Comparison of ENCODE assay signal across 1 cellular context in the genomic region with DNA sequence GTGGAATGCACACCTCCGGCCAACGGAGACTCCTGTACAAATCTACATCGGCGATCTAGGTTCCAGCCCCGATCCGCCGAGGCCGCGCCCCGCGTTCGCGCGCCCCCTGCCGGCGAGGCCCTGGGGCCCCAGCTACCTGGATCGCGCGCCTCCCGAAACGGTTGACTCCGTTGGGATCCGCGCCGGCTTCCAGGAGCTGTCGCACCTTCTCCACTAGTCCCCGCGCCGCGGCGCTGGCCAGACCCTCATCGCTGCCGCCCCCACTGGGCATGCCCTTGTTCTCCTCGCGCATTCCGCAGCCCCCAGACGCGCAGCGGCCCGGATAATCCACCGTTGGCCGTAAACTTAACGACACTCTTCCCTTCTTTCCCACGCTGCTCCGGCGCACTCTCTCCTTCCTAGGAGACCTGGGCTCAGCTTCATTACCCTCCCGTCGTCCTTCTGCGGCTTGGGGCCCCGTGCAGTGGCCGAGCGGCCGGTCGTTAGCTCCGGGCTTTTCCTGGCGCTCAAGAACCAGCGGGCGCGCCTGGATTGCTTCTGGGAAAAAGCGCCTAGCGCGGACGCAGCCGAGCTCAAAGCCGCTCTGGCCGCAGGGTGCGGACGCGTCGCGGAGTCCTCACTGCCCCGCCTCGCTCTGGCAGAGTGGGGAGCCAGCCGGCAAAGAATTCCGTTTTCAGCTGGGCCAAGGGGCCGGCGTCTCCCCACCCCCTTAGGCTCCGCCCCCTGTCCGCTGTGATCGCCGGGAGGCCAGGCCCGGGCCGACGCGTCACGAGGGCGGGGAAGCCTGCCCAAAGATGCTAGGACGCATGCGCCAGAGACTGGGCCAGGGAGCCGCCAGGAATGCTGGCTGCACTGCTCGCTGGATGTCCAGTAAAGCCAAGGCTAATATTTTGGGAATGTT.
A peak's percentile ranks its signal among the peaks of the same experiment; 100 is the strongest.
TF ChIP-seq lines count a peak whose summit lies in the region.

TSS of gene CDKN2B (minus strand) at position 644 of the 901 bp plus-strand sequence. CDS start at position 292, 352 bp downstream.

TF ChIP-seq in HepG2, 621 proteins besides CTCF, POLR2A, EP300 and RAD21 (continued from another document and continues in another):
- TF ChIP-seq HBP1 (CRISPR knock-in tag; IDR thresholded peaks at IDR 0.05; ENCODE audit: low read depth) (peak; percentile 69; the same call in 1 of the 2 replicates), ZNF713 (CRISPR knock-in tag; IDR thresholded peaks at IDR 0.05) (no peak), NONO (IDR thresholded peaks at IDR 0.05) (no peak), NONO (CRISPR knock-in tag; conservative IDR thresholded peaks at IDR 0.05) (peak; percentile 46; the same call in 1 of the 2 replicates), ZNF605 (CRISPR knock-in tag; IDR thresholded peaks at IDR 0.05) (peak; percentile 73; the same call in 1 of the 2 replicates), RBFOX2 (IDR thresholded peaks at IDR 0.05; ENCODE audit: low read depth, low read length) (peak; percentile 76), GTF2F1 (IDR thresholded peaks at IDR 0.05; ENCODE audit: low read length) (no peak), UBTF (CRISPR knock-in tag; IDR thresholded peaks at IDR 0.05) (peak; percentile 76), SRF (IDR thresholded peaks at IDR 0.05; ENCODE audit: low read depth, low read length) (no peak), ZNF441 (CRISPR knock-in tag; IDR thresholded peaks at IDR 0.05; ENCODE audit: borderline replicate concordance) (0 out of 2 replicates have a peak, but pooled peaks have one; percentile 14), NFIB (CRISPR knock-in tag; IDR thresholded peaks at IDR 0.05; ENCODE audit: borderline replicate concordance) (no peak), WIZ (CRISPR knock-in tag; IDR thresholded peaks at IDR 0.05) (no peak), MXD4 (CRISPR knock-in tag; IDR thresholded peaks at IDR 0.05) (0 out of 2 replicates have a peak, but pooled peaks have one; percentile 11), IRX3 (CRISPR knock-in tag; IDR thresholded peaks at IDR 0.05; ENCODE audit: borderline replicate concordance, low read depth) (no peak), EEA1 (CRISPR knock-in tag; IDR thresholded peaks at IDR 0.05; ENCODE audit: borderline replicate concordance) (no peak), NRL (CRISPR knock-in tag; IDR thresholded peaks at IDR 0.05; ENCODE audit: borderline replicate concordance) (peak; percentile 38; the same call in 1 of the 2 replicates), ZNF44 (CRISPR knock-in tag; IDR thresholded peaks at IDR 0.05) (no peak), KAT7 (CRISPR knock-in tag; IDR thresholded peaks at IDR 0.05; ENCODE audit: borderline replicate concordance) (peak; percentile 68; the same call in 1 of the 2 replicates), ARID2 (CRISPR knock-in tag; IDR thresholded peaks at IDR 0.05; ENCODE audit: borderline replicate concordance) (0 out of 2 replicates have a peak, but pooled peaks have one; percentile 44), HMGXB3 (CRISPR knock-in tag; IDR thresholded peaks at IDR 0.05; ENCODE audit: borderline replicate concordance) (no peak), CEBPG (CRISPR knock-in tag; IDR thresholded peaks at IDR 0.05) (0 out of 2 replicates have a peak, but pooled peaks have one; percentile 19), MEF2D (CRISPR knock-in tag; IDR thresholded peaks at IDR 0.05) (0 out of 2 replicates have a peak, but pooled peaks have one; percentile 34), ASH2L (IDR thresholded peaks at IDR 0.05; ENCODE audit: insufficient read length, low read depth, low read length) (peak; percentile 20), NFE2L1 (CRISPR knock-in tag; IDR thresholded peaks at IDR 0.05; ENCODE audit: borderline replicate concordance) (no peak; the same call in 1 of the 2 replicates), POLR2G (IDR thresholded peaks at IDR 0.05; ENCODE audit: low read depth, low read length) (peak; percentile 81), RXRA (CRISPR knock-in tag; IDR thresholded peaks at IDR 0.05) (peak; percentile 35; the same call in 1 of the 2 replicates), ZNF317 (CRISPR knock-in tag; IDR thresholded peaks at IDR 0.05) (peak; percentile 74; the same call in 1 of the 2 replicates), FOXO1 (CRISPR knock-in tag; IDR thresholded peaks at IDR 0.05) (peak; percentile 25; the same call in 1 of the 2 replicates), ZNF136 (CRISPR knock-in tag; IDR thresholded peaks at IDR 0.05; ENCODE audit: low read depth) (no peak)
- TF ChIP-seq, protein P1, sequence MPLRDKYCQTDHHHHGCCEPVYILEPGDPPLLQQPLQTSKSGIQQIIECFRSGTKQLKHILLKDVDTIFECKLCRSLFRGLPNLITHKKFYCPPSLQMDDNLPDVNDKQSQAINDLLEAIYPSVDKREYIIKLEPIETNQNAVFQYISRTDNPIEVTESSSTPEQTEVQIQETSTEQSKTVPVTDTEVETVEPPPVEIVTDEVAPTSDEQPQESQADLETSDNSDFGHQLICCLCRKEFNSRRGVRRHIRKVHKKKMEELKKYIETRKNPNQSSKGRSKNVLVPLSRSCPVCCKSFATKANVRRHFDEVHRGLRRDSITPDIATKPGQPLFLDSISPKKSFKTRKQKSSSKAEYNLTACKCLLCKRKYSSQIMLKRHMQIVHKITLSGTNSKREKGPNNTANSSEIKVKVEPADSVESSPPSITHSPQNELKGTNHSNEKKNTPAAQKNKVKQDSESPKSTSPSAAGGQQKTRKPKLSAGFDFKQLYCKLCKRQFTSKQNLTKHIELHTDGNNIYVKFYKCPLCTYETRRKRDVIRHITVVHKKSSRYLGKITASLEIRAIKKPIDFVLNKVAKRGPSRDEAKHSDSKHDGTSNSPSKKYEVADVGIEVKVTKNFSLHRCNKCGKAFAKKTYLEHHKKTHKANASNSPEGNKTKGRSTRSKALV (CRISPR knock-in tag; IDR thresholded peaks at IDR 0.05) = peak; percentile 90
- TF ChIP-seq, protein P2, sequence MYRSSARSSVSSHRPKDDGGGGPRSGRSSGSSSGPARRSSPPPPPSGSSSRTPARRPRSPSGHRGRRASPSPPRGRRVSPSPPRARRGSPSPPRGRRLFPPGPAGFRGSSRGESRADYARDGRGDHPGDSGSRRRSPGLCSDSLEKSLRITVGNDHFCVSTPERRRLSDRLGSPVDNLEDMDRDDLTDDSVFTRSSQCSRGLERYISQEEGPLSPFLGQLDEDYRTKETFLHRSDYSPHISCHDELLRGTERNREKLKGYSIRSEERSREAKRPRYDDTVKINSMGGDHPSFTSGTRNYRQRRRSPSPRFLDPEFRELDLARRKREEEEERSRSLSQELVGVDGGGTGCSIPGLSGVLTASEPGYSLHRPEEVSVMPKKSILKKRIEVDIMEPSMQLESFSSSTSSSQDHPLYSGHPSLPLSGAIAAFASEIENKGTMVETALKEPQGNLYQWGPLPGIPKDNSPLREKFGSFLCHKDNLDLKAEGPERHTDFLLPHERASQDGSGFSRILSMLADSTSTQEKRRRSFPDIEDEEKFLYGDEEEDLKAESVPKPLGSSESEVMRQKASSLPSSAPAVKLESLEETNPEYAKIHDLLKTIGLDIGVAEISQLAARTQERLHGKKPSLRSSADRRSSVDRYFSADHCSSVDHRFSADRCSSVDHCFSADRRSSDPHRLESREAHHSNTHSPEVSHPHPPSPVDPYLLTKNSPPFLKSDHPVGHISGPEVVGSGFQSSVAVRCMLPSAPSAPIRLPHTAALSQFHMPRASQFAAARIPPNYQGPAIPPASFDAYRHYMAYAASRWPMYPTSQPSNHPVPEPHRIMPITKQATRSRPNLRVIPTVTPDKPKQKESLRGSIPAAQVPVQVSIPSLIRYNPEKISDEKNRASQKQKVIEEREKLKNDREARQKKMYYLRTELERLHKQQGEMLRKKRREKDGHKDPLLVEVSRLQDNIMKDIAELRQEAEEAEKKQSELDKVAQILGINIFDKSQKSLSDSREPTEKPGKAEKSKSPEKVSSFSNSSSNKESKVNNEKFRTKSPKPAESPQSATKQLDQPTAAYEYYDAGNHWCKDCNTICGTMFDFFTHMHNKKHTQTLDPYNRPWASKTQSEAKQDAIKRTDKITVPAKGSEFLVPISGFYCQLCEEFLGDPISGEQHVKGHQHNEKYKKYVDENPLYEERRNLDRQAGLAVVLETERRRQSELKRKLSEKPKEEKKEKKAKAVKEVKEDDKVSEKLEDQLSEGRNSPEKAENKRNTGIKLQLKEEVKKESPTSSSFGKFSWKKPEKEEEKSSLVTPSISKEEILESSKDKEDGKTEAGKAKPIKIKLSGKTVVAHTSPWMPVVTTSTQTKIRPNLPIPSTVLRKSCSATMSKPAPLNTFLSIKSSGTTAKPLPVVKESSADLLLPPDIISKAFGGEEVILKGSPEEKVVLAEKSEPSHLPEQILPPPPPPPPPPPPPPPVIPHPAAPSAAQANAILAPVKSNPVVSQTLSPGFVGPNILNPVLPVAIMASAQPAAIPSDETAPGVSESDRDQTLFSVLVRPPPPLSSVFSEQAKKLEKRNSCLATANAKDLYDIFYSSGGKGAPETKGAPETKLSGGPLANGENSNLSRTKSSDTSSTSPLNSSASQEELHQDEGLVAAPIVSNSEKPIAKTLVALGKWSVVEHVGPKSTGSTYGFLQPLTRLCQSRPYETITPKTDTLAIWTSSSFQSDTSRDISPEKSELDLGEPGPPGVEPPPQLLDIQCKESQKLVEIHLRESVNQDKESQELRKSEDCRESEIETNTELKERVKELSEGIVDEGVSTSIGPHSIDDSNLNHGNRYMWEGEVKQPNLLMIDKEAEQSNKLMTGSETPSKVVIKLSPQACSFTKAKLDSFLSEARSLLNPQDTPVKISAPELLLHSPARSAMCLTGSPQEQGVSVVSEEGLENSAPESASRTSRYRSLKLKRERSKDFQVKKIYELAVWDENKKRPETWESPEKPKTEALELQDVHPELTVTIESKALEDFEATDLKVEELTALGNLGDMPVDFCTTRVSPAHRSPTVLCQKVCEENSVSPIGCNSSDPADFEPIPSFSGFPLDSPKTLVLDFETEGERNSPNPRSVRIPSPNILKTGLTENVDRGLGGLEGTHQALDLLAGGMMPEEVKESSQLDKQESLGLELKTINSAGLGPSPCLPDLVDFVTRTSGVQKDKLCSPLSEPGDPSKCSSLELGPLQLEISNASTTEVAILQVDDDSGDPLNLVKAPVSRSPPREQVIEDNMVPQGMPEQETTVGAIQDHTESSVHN (CRISPR knock-in tag; IDR thresholded peaks at IDR 0.05) = 0 out of 2 replicates have a peak, but pooled peaks have one; percentile 49
- TF ChIP-seq, protein P3, sequence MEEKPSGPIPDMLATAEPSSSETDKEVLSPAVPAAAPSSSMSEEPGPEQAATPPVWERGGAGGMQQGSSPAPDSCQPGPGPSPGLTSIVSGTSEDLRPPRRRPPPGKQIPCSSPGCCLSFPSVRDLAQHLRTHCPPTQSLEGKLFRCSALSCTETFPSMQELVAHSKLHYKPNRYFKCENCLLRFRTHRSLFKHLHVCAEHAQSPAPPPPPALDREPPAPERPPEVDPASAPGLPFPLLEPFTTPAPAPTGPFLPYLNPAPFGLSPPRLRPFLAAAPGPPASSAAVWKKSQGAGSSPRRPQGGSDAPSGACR (CRISPR knock-in tag; IDR thresholded peaks at IDR 0.05) = 0 out of 2 replicates have a peak, but pooled peaks have one; percentile 46
- TF ChIP-seq, protein P4, sequence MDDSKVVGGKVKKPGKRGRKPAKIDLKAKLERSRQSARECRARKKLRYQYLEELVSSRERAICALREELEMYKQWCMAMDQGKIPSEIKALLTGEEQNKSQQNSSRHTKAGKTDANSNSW (CRISPR knock-in tag; IDR thresholded peaks at IDR 0.05; ENCODE audit: borderline replicate concordance) = peak; percentile 22; the same call in 1 of the 2 replicates
